ENCODE assay signal across 23 cellular contexts in genomic region chr1:41833519-41834000, GRCh38.
"Had no signal": no experiment of that assay in that cellular context is flagged by ENCODE, and none has a peak within 500 bp of the region (broad histone marks: within the 10 kb centered on the region; RNA-seq: fewer than 3 reads in every experiment).

No MANE protein-coding gene starts in this region.

- H3K4me3 ChIP-seq: hepatocyte, left ventricle myocardium inferior, lung, pancreas, prostate gland, skin epidermis, spleen, suprapubic skin, thoracic aorta, tibial artery, upper lobe of right lung had no signal

- H3K9me3 ChIP-seq: left ventricle myocardium inferior, pancreas, prostate gland, spleen, suprapubic skin, thoracic aorta, tibial artery, upper lobe of right lung had no signal

- H3K27ac ChIP-seq: hepatocyte, left ventricle myocardium inferior, pancreas, prostate gland, skin epidermis, spleen, suprapubic skin, thoracic aorta, tibial artery, upper lobe of right lung had no signal

- H3K4me1 ChIP-seq: pancreas, prostate gland, spleen, suprapubic skin, upper lobe of right lung had no signal

- H3K4me2 ChIP-seq: hepatocyte had no signal

- H3K79me2 ChIP-seq: hepatocyte had no signal

- DNase-seq: islet precursor cell; left ventricle myocardium inferior; mesendoderm; naive B cell; nucleus accumbens; pancreas; posterior cingulate gyrus; retina; right cardiac atrium; spleen; stimulated activated CD4-positive, alpha-beta T cell treated with anti-CD3 and anti-CD28 coated beads, Interleukin-4, amount 100 ng/mL, for 24 hours; stimulated activated naive CD4-positive, alpha-beta T cell; trophoblast cell; upper lobe of right lung had no signal

- ATAC-seq: pancreas; right cardiac atrium; sciatic nerve; stimulated activated effector memory CD8-positive, alpha-beta T cell treated with anti-CD3 and anti-CD28 coated beads, Interleukin-12 subunit alpha, Interleukin-12 subunit beta, amount 100 ng/mL, for 72 hours; upper lobe of right lung had no signal

- H3K36me3 ChIP-seq: left ventricle myocardium inferior, pancreas, prostate gland, spleen, suprapubic skin, thoracic aorta, tibial artery, upper lobe of right lung had no signal

- H2AFZ ChIP-seq: hepatocyte had no signal

- H3K27me3 ChIP-seq: hepatocyte, pancreas, spleen, suprapubic skin, tibial artery, upper lobe of right lung had no signal
